ENCODE assay signal across 1 cellular context in the genomic region with DNA sequence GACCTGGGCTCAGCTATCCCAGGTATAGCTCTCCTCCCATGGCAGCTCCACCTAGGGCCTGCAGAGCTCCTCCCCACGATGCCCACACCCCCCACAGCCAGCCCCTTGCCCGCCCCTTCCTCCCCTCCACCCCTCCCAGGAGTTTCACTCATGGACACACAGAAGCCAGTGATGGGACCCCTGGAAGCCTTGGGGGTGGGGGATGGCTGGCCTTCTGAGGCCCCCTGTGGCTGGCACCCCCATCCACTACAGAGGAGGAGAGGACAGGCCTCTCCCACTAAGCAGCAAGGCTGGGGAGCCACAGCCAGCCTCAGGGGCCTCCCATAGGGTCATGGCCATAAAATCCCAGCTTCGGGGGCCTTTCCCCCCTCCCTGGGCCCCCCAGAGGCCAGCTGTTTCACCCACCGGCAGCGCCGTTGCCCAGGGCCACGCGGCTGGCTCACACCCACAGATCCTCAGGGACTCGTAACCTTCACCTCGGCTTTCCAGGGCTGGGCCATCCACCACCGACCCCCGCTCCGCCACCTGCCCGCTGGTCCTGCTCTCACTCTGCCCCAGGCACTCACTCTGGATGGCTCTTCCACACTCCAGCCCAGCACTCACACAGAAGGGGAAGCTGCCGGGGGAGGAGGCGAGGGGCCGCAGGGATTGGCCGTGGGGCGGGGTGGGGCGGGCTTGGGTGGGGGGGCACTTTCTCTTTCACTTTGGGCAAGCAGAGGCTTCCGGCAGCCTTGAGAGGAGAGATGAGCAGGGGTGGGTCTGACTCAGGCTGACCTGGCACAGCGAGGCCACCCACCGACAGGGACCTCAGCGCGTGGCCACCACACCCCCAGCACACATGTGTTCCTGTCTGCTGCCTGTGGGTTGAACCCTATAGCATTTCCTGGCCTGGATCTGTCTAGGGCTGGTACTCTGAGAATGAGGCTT.
TF ChIP-seq lines count a peak whose summit lies in the region.

No MANE protein-coding gene starts in this region.

TF ChIP-seq in HEK293, 187 proteins besides CTCF, POLR2A, EP300 and RAD21 (continued from another document and continues in another):
- TF ChIP-seq, protein P1, sequence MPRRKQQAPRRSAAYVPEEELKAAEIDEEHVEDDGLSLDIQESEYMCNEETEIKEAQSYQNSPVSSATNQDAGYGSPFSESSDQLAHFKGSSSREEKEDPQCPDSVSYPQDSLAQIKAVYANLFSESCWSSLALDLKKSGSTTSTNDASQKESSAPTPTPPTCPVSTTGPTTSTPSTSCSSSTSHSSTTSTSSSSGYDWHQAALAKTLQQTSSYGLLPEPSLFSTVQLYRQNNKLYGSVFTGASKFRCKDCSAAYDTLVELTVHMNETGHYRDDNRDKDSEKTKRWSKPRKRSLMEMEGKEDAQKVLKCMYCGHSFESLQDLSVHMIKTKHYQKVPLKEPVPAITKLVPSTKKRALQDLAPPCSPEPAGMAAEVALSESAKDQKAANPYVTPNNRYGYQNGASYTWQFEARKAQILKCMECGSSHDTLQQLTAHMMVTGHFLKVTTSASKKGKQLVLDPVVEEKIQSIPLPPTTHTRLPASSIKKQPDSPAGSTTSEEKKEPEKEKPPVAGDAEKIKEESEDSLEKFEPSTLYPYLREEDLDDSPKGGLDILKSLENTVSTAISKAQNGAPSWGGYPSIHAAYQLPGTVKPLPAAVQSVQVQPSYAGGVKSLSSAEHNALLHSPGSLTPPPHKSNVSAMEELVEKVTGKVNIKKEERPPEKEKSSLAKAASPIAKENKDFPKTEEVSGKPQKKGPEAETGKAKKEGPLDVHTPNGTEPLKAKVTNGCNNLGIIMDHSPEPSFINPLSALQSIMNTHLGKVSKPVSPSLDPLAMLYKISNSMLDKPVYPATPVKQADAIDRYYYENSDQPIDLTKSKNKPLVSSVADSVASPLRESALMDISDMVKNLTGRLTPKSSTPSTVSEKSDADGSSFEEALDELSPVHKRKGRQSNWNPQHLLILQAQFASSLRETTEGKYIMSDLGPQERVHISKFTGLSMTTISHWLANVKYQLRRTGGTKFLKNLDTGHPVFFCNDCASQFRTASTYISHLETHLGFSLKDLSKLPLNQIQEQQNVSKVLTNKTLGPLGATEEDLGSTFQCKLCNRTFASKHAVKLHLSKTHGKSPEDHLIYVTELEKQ (tag by site-specific recombination; IDR thresholded peaks at IDR 0.05; ENCODE audit: borderline replicate concordance) = no peak
- no peak for TF ChIP-seq ZNF596 (tag by site-specific recombination; IDR thresholded peaks at IDR 0.05)
- TF ChIP-seq KLF10 (tag by site-specific recombination; IDR thresholded peaks at IDR 0.05) = peak; percentile 17; the same call in 1 of the 2 replicates
- no peak for TF ChIP-seq HOXA7 (CRISPR knock-in tag; IDR thresholded peaks at IDR 0.05; ENCODE audit: borderline replicate concordance)
- TF ChIP-seq ZNF394 (tag by site-specific recombination; IDR thresholded peaks at IDR 0.05; ENCODE audit: borderline replicate concordance) = no peak
- no peak for TF ChIP-seq ZNF555 (tag by site-specific recombination; conservative IDR thresholded peaks at IDR 0.05)
- TF ChIP-seq ZNF274 (IDR thresholded peaks at IDR 0.05; ENCODE audit: low read length) = no peak
- TF ChIP-seq ZNF274 (tag by site-specific recombination; IDR thresholded peaks at IDR 0.05; ENCODE audit: borderline replicate concordance) = no peak
- TF ChIP-seq GFI1B (tag by site-specific recombination; IDR thresholded peaks at IDR 0.05) = no peak
- TF ChIP-seq, protein P2, sequence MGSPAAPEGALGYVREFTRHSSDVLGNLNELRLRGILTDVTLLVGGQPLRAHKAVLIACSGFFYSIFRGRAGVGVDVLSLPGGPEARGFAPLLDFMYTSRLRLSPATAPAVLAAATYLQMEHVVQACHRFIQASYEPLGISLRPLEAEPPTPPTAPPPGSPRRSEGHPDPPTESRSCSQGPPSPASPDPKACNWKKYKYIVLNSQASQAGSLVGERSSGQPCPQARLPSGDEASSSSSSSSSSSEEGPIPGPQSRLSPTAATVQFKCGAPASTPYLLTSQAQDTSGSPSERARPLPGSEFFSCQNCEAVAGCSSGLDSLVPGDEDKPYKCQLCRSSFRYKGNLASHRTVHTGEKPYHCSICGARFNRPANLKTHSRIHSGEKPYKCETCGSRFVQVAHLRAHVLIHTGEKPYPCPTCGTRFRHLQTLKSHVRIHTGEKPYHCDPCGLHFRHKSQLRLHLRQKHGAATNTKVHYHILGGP (tag by site-specific recombination; IDR thresholded peaks at IDR 0.05) = no peak
- no peak for TF ChIP-seq ZNF529 (tag by site-specific recombination; IDR thresholded peaks at IDR 0.05; ENCODE audit: insufficient replicate concordance)
- no peak for TF ChIP-seq ZNF155 (tag by site-specific recombination; IDR thresholded peaks at IDR 0.05)
- no peak for TF ChIP-seq ZNF37A (tag by site-specific recombination; IDR thresholded peaks at IDR 0.05)
- no peak for TF ChIP-seq ZNF184 (tag by site-specific recombination; IDR thresholded peaks at IDR 0.05)
- no peak for TF ChIP-seq ZSCAN16 (tag by site-specific recombination; IDR thresholded peaks at IDR 0.05)
- TF ChIP-seq ZNF341 (tag by site-specific recombination; IDR thresholded peaks at IDR 0.05; ENCODE audit: low read depth) = peak; percentile 93
- no peak for TF ChIP-seq ZNF211 (tag by site-specific recombination; IDR thresholded peaks at IDR 0.05; ENCODE audit: low read depth)
- TF ChIP-seq ZNF311 (tag by site-specific recombination; IDR thresholded peaks at IDR 0.05; ENCODE audit: borderline replicate concordance) = no peak
- TF ChIP-seq, protein P3, sequence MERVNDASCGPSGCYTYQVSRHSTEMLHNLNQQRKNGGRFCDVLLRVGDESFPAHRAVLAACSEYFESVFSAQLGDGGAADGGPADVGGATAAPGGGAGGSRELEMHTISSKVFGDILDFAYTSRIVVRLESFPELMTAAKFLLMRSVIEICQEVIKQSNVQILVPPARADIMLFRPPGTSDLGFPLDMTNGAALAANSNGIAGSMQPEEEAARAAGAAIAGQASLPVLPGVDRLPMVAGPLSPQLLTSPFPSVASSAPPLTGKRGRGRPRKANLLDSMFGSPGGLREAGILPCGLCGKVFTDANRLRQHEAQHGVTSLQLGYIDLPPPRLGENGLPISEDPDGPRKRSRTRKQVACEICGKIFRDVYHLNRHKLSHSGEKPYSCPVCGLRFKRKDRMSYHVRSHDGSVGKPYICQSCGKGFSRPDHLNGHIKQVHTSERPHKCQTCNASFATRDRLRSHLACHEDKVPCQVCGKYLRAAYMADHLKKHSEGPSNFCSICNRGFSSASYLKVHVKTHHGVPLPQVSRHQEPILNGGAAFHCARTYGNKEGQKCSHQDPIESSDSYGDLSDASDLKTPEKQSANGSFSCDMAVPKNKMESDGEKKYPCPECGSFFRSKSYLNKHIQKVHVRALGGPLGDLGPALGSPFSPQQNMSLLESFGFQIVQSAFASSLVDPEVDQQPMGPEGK (tag by site-specific recombination; IDR thresholded peaks at IDR 0.05) = peak; percentile 91; the same call in 1 of the 2 replicates
- no peak for TF ChIP-seq ZNF510 (tag by site-specific recombination; IDR thresholded peaks at IDR 0.05; ENCODE audit: insufficient replicate concordance)
- peak; percentile 84 for TF ChIP-seq ZNF600 (tag by site-specific recombination; IDR thresholded peaks at IDR 0.05)
- no peak for TF ChIP-seq ZNF132 (tag by site-specific recombination; IDR thresholded peaks at IDR 0.05; ENCODE audit: borderline replicate concordance)
- TF ChIP-seq ZNF426 (tag by site-specific recombination; IDR thresholded peaks at IDR 0.05) = no peak
- no peak for TF ChIP-seq ZEB2 (tag by site-specific recombination; IDR thresholded peaks at IDR 0.05)
- no peak for TF ChIP-seq ZNF768 (tag by site-specific recombination; IDR thresholded peaks at IDR 0.05)
- TF ChIP-seq REPIN1 (tag by site-specific recombination; IDR thresholded peaks at IDR 0.05; ENCODE audit: low read depth) = no peak
- peak; percentile 23; the same call in 1 of the 2 replicates for TF ChIP-seq SP2 (tag by site-specific recombination; IDR thresholded peaks at IDR 0.05)
- TF ChIP-seq, protein P4, sequence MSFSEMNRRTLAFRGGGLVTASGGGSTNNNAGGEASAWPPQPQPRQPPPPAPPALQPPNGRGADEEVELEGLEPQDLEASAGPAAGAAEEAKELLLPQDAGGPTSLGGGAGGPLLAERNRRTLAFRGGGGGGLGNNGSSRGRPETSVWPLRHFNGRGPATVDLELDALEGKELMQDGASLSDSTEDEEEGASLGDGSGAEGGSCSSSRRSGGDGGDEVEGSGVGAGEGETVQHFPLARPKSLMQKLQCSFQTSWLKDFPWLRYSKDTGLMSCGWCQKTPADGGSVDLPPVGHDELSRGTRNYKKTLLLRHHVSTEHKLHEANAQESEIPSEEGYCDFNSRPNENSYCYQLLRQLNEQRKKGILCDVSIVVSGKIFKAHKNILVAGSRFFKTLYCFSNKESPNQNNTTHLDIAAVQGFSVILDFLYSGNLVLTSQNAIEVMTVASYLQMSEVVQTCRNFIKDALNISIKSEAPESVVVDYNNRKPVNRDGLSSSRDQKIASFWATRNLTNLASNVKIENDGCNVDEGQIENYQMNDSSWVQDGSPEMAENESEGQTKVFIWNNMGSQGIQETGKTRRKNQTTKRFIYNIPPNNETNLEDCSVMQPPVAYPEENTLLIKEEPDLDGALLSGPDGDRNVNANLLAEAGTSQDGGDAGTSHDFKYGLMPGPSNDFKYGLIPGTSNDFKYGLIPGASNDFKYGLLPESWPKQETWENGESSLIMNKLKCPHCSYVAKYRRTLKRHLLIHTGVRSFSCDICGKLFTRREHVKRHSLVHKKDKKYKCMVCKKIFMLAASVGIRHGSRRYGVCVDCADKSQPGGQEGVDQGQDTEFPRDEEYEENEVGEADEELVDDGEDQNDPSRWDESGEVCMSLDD (tag by site-specific recombination; IDR thresholded peaks at IDR 0.05) = no peak; the same call in 1 of the 2 replicates
- 0 out of 2 replicates have a peak, but pooled peaks have one; percentile 53 for TF ChIP-seq ZBTB7A (tag by site-specific recombination; IDR thresholded peaks at IDR 0.05; ENCODE audit: low read depth)
- TF ChIP-seq GLIS2 (tag by site-specific recombination; IDR thresholded peaks at IDR 0.05) = peak; percentile 60
- TF ChIP-seq ZNF335 (tag by site-specific recombination; conservative IDR thresholded peaks at IDR 0.05) = peak; percentile 82
- no peak for TF ChIP-seq ZNF560 (tag by site-specific recombination; IDR thresholded peaks at IDR 0.05; ENCODE audit: borderline replicate concordance)
- no peak for TF ChIP-seq ZNF624 (tag by site-specific recombination; IDR thresholded peaks at IDR 0.05)
- TF ChIP-seq ZBTB20 (tag by site-specific recombination; IDR thresholded peaks at IDR 0.05) = peak; percentile 46; the same call in 1 of the 2 replicates
- peak; percentile 47 for TF ChIP-seq ZFHX2 (tag by site-specific recombination; conservative IDR thresholded peaks at IDR 0.05)
- TF ChIP-seq, protein P5, sequence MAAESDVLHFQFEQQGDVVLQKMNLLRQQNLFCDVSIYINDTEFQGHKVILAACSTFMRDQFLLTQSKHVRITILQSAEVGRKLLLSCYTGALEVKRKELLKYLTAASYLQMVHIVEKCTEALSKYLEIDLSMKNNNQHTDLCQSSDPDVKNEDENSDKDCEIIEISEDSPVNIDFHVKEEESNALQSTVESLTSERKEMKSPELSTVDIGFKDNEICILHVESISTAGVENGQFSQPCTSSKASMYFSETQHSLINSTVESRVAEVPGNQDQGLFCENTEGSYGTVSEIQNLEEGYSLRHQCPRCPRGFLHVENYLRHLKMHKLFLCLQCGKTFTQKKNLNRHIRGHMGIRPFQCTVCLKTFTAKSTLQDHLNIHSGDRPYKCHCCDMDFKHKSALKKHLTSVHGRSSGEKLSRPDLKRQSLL (tag by site-specific recombination; IDR thresholded peaks at IDR 0.05) = no peak
- no peak for TF ChIP-seq ZBTB1 (tag by site-specific recombination; IDR thresholded peaks at IDR 0.05)
- TF ChIP-seq, protein P6, sequence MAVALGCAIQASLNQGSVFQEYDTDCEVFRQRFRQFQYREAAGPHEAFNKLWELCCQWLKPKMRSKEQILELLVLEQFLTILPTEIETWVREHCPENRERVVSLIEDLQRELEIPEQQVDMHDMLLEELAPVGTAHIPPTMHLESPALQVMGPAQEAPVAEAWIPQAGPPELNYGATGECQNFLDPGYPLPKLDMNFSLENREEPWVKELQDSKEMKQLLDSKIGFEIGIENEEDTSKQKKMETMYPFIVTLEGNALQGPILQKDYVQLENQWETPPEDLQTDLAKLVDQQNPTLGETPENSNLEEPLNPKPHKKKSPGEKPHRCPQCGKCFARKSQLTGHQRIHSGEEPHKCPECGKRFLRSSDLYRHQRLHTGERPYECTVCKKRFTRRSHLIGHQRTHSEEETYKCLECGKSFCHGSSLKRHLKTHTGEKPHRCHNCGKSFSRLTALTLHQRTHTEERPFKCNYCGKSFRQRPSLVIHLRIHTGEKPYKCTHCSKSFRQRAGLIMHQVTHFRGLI (tag by site-specific recombination; IDR thresholded peaks at IDR 0.05) = no peak
- no peak for TF ChIP-seq ZNF521 (tag by site-specific recombination; IDR thresholded peaks at IDR 0.05)
- TF ChIP-seq ZNF266 (tag by site-specific recombination; IDR thresholded peaks at IDR 0.05; ENCODE audit: low read depth) = no peak
- peak; percentile 98 for TF ChIP-seq GLIS1 (tag by site-specific recombination; IDR thresholded peaks at IDR 0.05)
- TF ChIP-seq IKZF3 (tag by site-specific recombination; IDR thresholded peaks at IDR 0.05) = no peak
- 0 out of 2 replicates have a peak, but pooled peaks have one; percentile 32 for TF ChIP-seq ZNF423 (tag by site-specific recombination; IDR thresholded peaks at IDR 0.05)
- no peak for TF ChIP-seq ZNF629 (tag by site-specific recombination; IDR thresholded peaks at IDR 0.05)
- TF ChIP-seq, protein P7, sequence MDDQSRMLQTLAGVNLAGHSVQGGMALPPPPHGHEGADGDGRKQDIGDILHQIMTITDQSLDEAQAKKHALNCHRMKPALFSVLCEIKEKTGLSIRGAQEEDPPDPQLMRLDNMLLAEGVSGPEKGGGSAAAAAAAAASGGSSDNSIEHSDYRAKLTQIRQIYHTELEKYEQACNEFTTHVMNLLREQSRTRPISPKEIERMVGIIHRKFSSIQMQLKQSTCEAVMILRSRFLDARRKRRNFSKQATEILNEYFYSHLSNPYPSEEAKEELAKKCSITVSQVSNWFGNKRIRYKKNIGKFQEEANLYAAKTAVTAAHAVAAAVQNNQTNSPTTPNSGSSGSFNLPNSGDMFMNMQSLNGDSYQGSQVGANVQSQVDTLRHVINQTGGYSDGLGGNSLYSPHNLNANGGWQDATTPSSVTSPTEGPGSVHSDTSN (CRISPR knock-in tag; IDR thresholded peaks at IDR 0.05) = no peak
- TF ChIP-seq, protein P8, sequence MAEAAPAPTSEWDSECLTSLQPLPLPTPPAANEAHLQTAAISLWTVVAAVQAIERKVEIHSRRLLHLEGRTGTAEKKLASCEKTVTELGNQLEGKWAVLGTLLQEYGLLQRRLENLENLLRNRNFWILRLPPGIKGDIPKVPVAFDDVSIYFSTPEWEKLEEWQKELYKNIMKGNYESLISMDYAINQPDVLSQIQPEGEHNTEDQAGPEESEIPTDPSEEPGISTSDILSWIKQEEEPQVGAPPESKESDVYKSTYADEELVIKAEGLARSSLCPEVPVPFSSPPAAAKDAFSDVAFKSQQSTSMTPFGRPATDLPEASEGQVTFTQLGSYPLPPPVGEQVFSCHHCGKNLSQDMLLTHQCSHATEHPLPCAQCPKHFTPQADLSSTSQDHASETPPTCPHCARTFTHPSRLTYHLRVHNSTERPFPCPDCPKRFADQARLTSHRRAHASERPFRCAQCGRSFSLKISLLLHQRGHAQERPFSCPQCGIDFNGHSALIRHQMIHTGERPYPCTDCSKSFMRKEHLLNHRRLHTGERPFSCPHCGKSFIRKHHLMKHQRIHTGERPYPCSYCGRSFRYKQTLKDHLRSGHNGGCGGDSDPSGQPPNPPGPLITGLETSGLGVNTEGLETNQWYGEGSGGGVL (tag by site-specific recombination; IDR thresholded peaks at IDR 0.05) = peak; percentile 62; the same call in 1 of the 2 replicates
